ENCODE assay signal across 20 cellular contexts in the genomic region with DNA sequence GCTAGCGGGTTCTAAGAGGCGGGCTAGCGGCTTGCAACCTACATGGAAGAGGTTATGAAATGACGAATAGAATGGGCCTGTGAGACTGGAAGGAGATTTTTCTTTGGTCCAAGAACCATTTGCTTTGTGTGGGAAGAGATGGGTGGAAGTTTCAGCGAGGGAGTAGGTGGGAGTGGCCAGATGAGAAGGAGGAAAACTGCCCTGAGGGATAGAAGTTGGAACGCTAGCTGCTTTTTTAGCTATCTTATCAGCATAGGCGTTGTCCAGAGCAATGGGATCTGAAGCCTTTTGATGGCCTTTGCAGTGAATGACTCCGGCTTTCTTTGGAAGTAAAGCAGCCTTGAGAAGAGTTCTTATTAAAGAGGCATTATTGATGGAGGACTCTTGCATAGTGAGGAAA.
"Had no signal": no experiment of that assay in that cellular context is flagged by ENCODE, and none has a peak within 500 bp of the region (broad histone marks: within the 10 kb centered on the region; RNA-seq: fewer than 3 reads in every experiment).

No MANE protein-coding gene starts in this region.

- H3K9me3 ChIP-seq: SJCRH30 had no signal

- H3K4me1 ChIP-seq: SJCRH30 had no signal

- H3K4me3 ChIP-seq: SJCRH30 had no signal

- H3K27me3 ChIP-seq: SJCRH30 had no signal

- ATAC-seq: SK-N-SH treated with all-trans-retinoic acid at 6 μM for 48 hours had no signal

- H3K27ac ChIP-seq: RWPE1, SJCRH30 had no signal

- DNase-seq: KBM-7, MV-4-11, NCI-H1048, NCI-H1105, NCI-H1417, NCI-H146, NCI-H1694 treated with DMSO at 0.1 percent for 48 hours, NCI-H1930, NCI-H2081, NCI-H2107, NCI-H2227 treated with DMSO at 0.1 percent for 48 hours, NCI-H446, NCI-H510A, NCI-H524 treated with DMSO at 0.1 percent for 48 hours, NCI-H69, NCI-H774, SHP77 treated with DMSO at 0.1 percent for 48 hours, SJCRH30 had no signal
